ENCODE assay signal across 1 cellular context in genomic region chr15:66940368-66940767, GRCh38.
TF ChIP-seq lines count a peak whose summit lies in the region.

No MANE protein-coding gene starts in this region.

TF ChIP-seq in GM12878, 131 proteins besides CTCF, POLR2A, EP300 and RAD21 (continued from another document):
- TF ChIP-seq E2F8 (IDR thresholded peaks at IDR 0.05; ENCODE audit: low read depth, partially characterized antibody) (no peak), KLF5 (IDR thresholded peaks at IDR 0.05; ENCODE audit: partially characterized antibody) (no peak), SUZ12 (IDR thresholded peaks at IDR 0.05; ENCODE audit: unreplicated experiment) (no peak), GABPA (IDR thresholded peaks at IDR 0.05; ENCODE audit: low read depth) (no peak), SREBF1 (IDR thresholded peaks at IDR 0.05; ENCODE audit: low read length) (no peak), ELK1 (IDR thresholded peaks at IDR 0.05; ENCODE audit: low read depth, low read length) (no peak), MTA3 (IDR thresholded peaks at IDR 0.05; ENCODE audit: borderline replicate concordance, low read length) (no peak), USF1 (IDR thresholded peaks at IDR 0.05; ENCODE audit: borderline replicate concordance, extremely low read length, insufficient read depth, low read depth, low read length) (no peak), ZNF24 (IDR thresholded peaks at IDR 0.05) (no peak; the same call in 1 of the 2 replicates), PML (IDR thresholded peaks at IDR 0.05; ENCODE audit: low read length) (no peak), NFXL1 (IDR thresholded peaks at IDR 0.05; ENCODE audit: borderline replicate concordance) (no peak), CBX5 (IDR thresholded peaks at IDR 0.05; ENCODE audit: low read depth) (no peak), SUPT20H (IDR thresholded peaks at IDR 0.05; ENCODE audit: borderline replicate concordance, control insufficient read depth, low read depth, low read length) (no peak), MYB (IDR thresholded peaks at IDR 0.05; ENCODE audit: borderline replicate concordance, low read depth, low read length) (no peak), BHLHE40 (IDR thresholded peaks at IDR 0.05; ENCODE audit: borderline replicate concordance in 1 of 2, low read depth in 2 of 2, low read length in 1 of 2) (peak; percentile 6 to 26; a peak in 1 of 4 replicates), BACH1 (IDR thresholded peaks at IDR 0.05; ENCODE audit: borderline replicate concordance) (no peak), ATF7 (IDR thresholded peaks at IDR 0.05; ENCODE audit: low read depth) (no peak), RELB (IDR thresholded peaks at IDR 0.05; ENCODE audit: low read depth) (no peak)
